In genomic region chr15:55248895-55249294, GRCh38 we compare ENCODE assay signal across 1 cellular context.
TF ChIP-seq lines count a peak whose summit lies in the region.

No MANE protein-coding gene starts in this region.

TF ChIP-seq in IMR-90, 13 proteins besides CTCF, POLR2A, EP300 and RAD21:
- TF ChIP-seq BHLHE40 (IDR thresholded peaks at IDR 0.05; ENCODE audit: low read depth, low read length) (no peak), MAZ (IDR thresholded peaks at IDR 0.05; ENCODE audit: borderline replicate concordance, low read depth, low read length) (no peak), CHD1 (IDR thresholded peaks at IDR 0.05; ENCODE audit: low read depth, low read length) (no peak), FOS (IDR thresholded peaks at IDR 0.05; ENCODE audit: low read depth, low read length) (no peak), ELK1 (IDR thresholded peaks at IDR 0.05; ENCODE audit: borderline replicate concordance, low read depth, low read length) (no peak), NFE2L2 (IDR thresholded peaks at IDR 0.05; ENCODE audit: low read depth, low read length) (no peak), RCOR1 (IDR thresholded peaks at IDR 0.05; ENCODE audit: insufficient replicate concordance, low read length) (no peak), USF2 (IDR thresholded peaks at IDR 0.05; ENCODE audit: low read depth, low read length) (no peak), CEBPB (IDR thresholded peaks at IDR 0.05; ENCODE audit: low read depth, low read length) (no peak), RFX5 (IDR thresholded peaks at IDR 0.05; ENCODE audit: low read depth, low read length) (no peak), MAFK (IDR thresholded peaks at IDR 0.05; ENCODE audit: low read depth, low read length) (no peak), SMC3 (IDR thresholded peaks at IDR 0.05; ENCODE audit: low read depth, low read length) (no peak), MXI1 (IDR thresholded peaks at IDR 0.05; ENCODE audit: borderline replicate concordance, low read depth, low read length) (no peak)
